Comparison of ENCODE assay signal across 20 cellular contexts in genomic region chr5:2432070-2432920, GRCh38.
DNase-seq lines count a peak whose midpoint lies in the region; ATAC-seq, FAIRE-seq and TF ChIP-seq lines count a peak whose summit lies in the region.
"Had no signal": no experiment of that assay in that cellular context is flagged by ENCODE, and none has a peak within 500 bp of the region (broad histone marks: within the 10 kb centered on the region; RNA-seq: fewer than 3 reads in every experiment).

No MANE protein-coding gene starts in this region.

- intact Hi-C loops in IMR-90 (cut with micrococcal nuclease), result no loop called here
- intact Hi-C loops in K562 (cut with micrococcal nuclease), result no loop called here

- peak overlapping the region; percentile 25 for H3K4me3 Mint-ChIP-seq in neural crest cell
- H3K4me3 Mint-ChIP-seq: CD4-positive, alpha-beta T cell; GM23338; H9 had no signal

- H3K9me3 Mint-ChIP-seq in neural crest cell, result peaks cover 5% of the 10 kb centered on the region

- FAIRE-seq in K562 (lab: Jason Lieb, UNC), result no peak
- FAIRE-seq: A204.1, D721Med, G401.6, GM12891, GM19239, HTR-8/SVneo had no signal

- H2AFZ ChIP-seq in IMR-90 (replicated peaks; ENCODE audit: low read length, poor library complexity) (no peak overlapping the region), K562 (ENCODE audit: low read depth, low read length) (no peak overlapping the region)
- H2AFZ ChIP-seq: GM23338 had no signal

- peaks cover 4% of the 10 kb centered on the region for H3K36me3 Mint-ChIP-seq in neural crest cell (ENCODE audit: low read depth)

- no peaks in the 10 kb centered on the region for H3K4me1 ChIP-seq in IMR-90 (ENCODE audit: control insufficient read depth, insufficient read depth, low read length)
- H3K4me1 ChIP-seq in K562 (replicated peaks in 1 of 2; ENCODE audit: control insufficient read depth in 2 of 2, insufficient read depth in 2 of 2, low read length in 2 of 2), result no peaks in the 10 kb centered on the region
- no peaks in the 10 kb centered on the region for H3K4me1 ChIP-seq in foreskin keratinocyte
- H3K4me1 ChIP-seq: Caco-2 had no signal

- TF ChIP-seq RAD21 in IMR-90 (IDR thresholded peaks at IDR 0.05; ENCODE audit: low read length) (no peak), K562 (CRISPR knock-in tag; conservative IDR thresholded peaks at IDR 0.05 in 1 of 2, IDR thresholded peaks at IDR 0.05 in 1 of 2) (no peak)

- no peak overlapping the region for H2BK5ac ChIP-seq in IMR-90 (ENCODE audit: low read depth, low read length, poor library complexity, severe bottlenecking)

- TF ChIP-seq POLR2A in IMR-90 (IDR thresholded peaks at IDR 0.05; ENCODE audit: low read depth, low read length) (no peak), K562 (conservative IDR thresholded peaks at IDR 0.05) (no peak)

- H3K27ac ChIP-seq in IMR-90 (ENCODE audit: insufficient read depth, low read length), result no peak overlapping the region
- H3K27ac ChIP-seq in K562 (ENCODE audit: extremely low read depth, low read depth, low read length), result no peak overlapping the region
- no peak overlapping the region for H3K27ac ChIP-seq in foreskin keratinocyte
- H3K27ac ChIP-seq: C4-2B, KMS-11 had no signal

- H3K23ac ChIP-seq in IMR-90 (ENCODE audit: low read depth, low read length), result no peak overlapping the region

- H3K14ac ChIP-seq in IMR-90 (replicated peaks; ENCODE audit: low read depth, low read length), result no peak overlapping the region

- 22% methylated on average over 3 of the region's 14 CpGs; no CpG with 5 or more reads in 1 of the 2 experiments for WGBS in IMR-90 (ENCODE audit: extremely low coverage in 2 of 2, insufficient read length in 1 of 2), 2 experiments
- WGBS in K562 (ENCODE audit: insufficient coverage, low coverage, missing lambda C conversion rate), result 2% methylated on average over 14 of the region's 14 CpGs

- CTCF ChIA-PET in IMR-90 (lab: Yijun Ruan, JAX) (no interaction called here), K562 (lab: Yijun Ruan, JAX; ENCODE audit: low intra/inter-chr PET ratio) (no interaction called here)

- dilution Hi-C loops in IMR-90 (cut with HindIII; ENCODE audit: low sequenced_read_pairs, unreplicated experiment), result no loop called here

- H4K5ac ChIP-seq in IMR-90 (ENCODE audit: low read depth, low read length), result no peak overlapping the region

- in situ Hi-C loops in IMR-90 (cut with MboI; ENCODE audit: low sequenced_read_pairs), result no loop called here
- in situ Hi-C loops in K562 (cut with MboI), result no loop called here

- H2BK15ac ChIP-seq in IMR-90 (ENCODE audit: low read depth, low read length), result no peak overlapping the region

- DNase-seq in IMR-90 (no peak), K562 (ENCODE audit: extremely low read depth in 1 of 4, low spot score in 3 of 4) (no peak), neural crest cell (ENCODE audit: low read depth, low spot score) (peak; percentile 14), NCI-H187 treated with DMSO at 0.1 percent for 48 hours (lab: John Stamatoyannopoulos, UW) (no peak), foreskin keratinocyte (no peak)
- DNase-seq: AML-193; Caco-2; CD4-positive, alpha-beta T cell; H9 had no signal

- H2BK20ac ChIP-seq in IMR-90 (ENCODE audit: low read depth, low read length), result no peak overlapping the region

- H3K79me1 ChIP-seq in IMR-90 (ENCODE audit: low read depth in 1 of 2, low read length in 2 of 2), result no peaks in the 10 kb centered on the region

- H4K8ac ChIP-seq in IMR-90 (ENCODE audit: low read depth in 2 of 2, low read length in 2 of 2), result no peak overlapping the region

- no peak overlapping the region for H2BK120ac ChIP-seq in IMR-90 (ENCODE audit: low read depth, low read length)

- POLR2A ChIA-PET in IMR-90 (lab: Charles Lee; ENCODE audit: unreplicated experiment) (no interaction called here), K562 (lab: Yijun Ruan, JAX) (no interaction called here)

- peaks cover 85% of the 10 kb centered on the region for H3K27me3 Mint-ChIP-seq in neural crest cell (ENCODE audit: low read depth)

- no peak for TF ChIP-seq EP300 in K562 (IDR thresholded peaks at IDR 0.05; ENCODE audit: low read length)

- no peaks in the 10 kb centered on the region for H3K36me3 ChIP-seq in IMR-90 (ENCODE audit: control insufficient read depth, insufficient read depth, low read length)
- no peaks in the 10 kb centered on the region for H3K36me3 ChIP-seq in K562 (ENCODE audit: control insufficient read depth, insufficient read depth, low read length)

- no peak for TF ChIP-seq CTCF in IMR-90 (conservative IDR thresholded peaks at IDR 0.05; ENCODE audit: low read depth, low read length)
- no peak for TF ChIP-seq CTCF in K562 (IDR thresholded peaks at IDR 0.05 in 2 of 3, conservative IDR thresholded peaks at IDR 0.05 in 1 of 3; ENCODE audit: insufficient read depth in 2 of 3, low read depth in 1 of 3, low read length in 3 of 3)
- TF ChIP-seq CTCF in neural crest cell (conservative IDR thresholded peaks at IDR 0.05), result no peak
- no peak for TF ChIP-seq CTCF in foreskin keratinocyte (conservative IDR thresholded peaks at IDR 0.05)

- no peak overlapping the region for H3K56ac ChIP-seq in IMR-90 (ENCODE audit: extremely low read depth, insufficient read depth, low read length)

- H2AK5ac ChIP-seq in IMR-90 (ENCODE audit: low read depth, low read length), result no peak overlapping the region

- no peak overlapping the region for H3K27ac Mint-ChIP-seq in neural crest cell (ENCODE audit: unreplicated experiment)
- H3K27ac Mint-ChIP-seq: CD4-positive, alpha-beta T cell; GM23338 had no signal

- H3K9ac ChIP-seq in IMR-90 (ENCODE audit: low read depth, low read length) (no peak overlapping the region), K562 (ENCODE audit: insufficient read depth in 1 of 2, low read depth in 2 of 2, low read length in 2 of 2) (no peak overlapping the region)
- H3K9ac ChIP-seq: KMS-11 had no signal

- no peak overlapping the region for H3K4me3 ChIP-seq in IMR-90 (ENCODE audit: insufficient read depth, low read depth, low read length)
- H3K4me3 ChIP-seq in K562, result no peak overlapping the region
- H3K4me3 ChIP-seq: GM23338 had no signal

- no peak overlapping the region for H3K4ac ChIP-seq in IMR-90 (ENCODE audit: low read depth, low read length)

- H3K79me2 ChIP-seq in K562 (ENCODE audit: control insufficient read depth, insufficient read depth, low read length), result no peaks in the 10 kb centered on the region

- no peak overlapping the region for H4K91ac ChIP-seq in IMR-90 (ENCODE audit: insufficient read depth, low read depth, low read length)

- H3K4me2 ChIP-seq in IMR-90 (ENCODE audit: low read depth, low read length) (no peak overlapping the region), K562 (ENCODE audit: insufficient read depth, low read length) (no peak overlapping the region)
- H3K4me2 ChIP-seq: GM23338, KMS-11 had no signal

- H3K27me3 ChIP-seq in IMR-90 (ENCODE audit: control insufficient read depth, insufficient read depth, low read length), result no peaks in the 10 kb centered on the region
- no peaks in the 10 kb centered on the region; a peak in 1 of 5 replicates for H3K27me3 ChIP-seq in K562 (ENCODE audit: control insufficient read depth in 2 of 2, insufficient read depth in 2 of 2, low read length in 2 of 2)
- no peaks in the 10 kb centered on the region for H3K27me3 ChIP-seq in foreskin keratinocyte

- ATAC-seq in IMR-90 (ENCODE audit: low read depth), result no peak
- no peak for ATAC-seq in K562
- no peak for ATAC-seq in GM19351 (IDR thresholded peaks at IDR 0.05; ENCODE audit: unreplicated experiment)
- no peak for ATAC-seq in HG02588 (IDR thresholded peaks at IDR 0.05; ENCODE audit: unreplicated experiment)
- no peak for ATAC-seq in foreskin keratinocyte
- ATAC-seq: GM23338 had no signal

- H3K9me3 ChIP-seq in IMR-90 (ENCODE audit: control insufficient read depth, insufficient read depth, low read length) (peaks cover 22% of the 10 kb centered on the region), K562 (replicated peaks; ENCODE audit: control insufficient read depth, insufficient read depth, low read depth, low read length) (no peaks in the 10 kb centered on the region)
- H3K9me3 ChIP-seq: Caco-2 had no signal

- BruUV-seq in IMR-90 (replicated peaks; lab: Mats Ljungman, UMichigan) (no TSS peak), K562 (replicated peaks; lab: Mats Ljungman, UMichigan) (no TSS peak)

- H4K20me1 ChIP-seq in IMR-90 (ENCODE audit: insufficient read depth, low read length) (no peaks in the 10 kb centered on the region), K562 (replicated peaks; ENCODE audit: control insufficient read depth, insufficient read depth, low read length) (no peaks in the 10 kb centered on the region)

- no peak overlapping the region for H2AK9ac ChIP-seq in IMR-90 (replicated peaks; ENCODE audit: low read depth, low read length, poor library complexity)

- no peak overlapping the region for H3K18ac ChIP-seq in IMR-90 (ENCODE audit: low read depth, low read length)

- H3K9me1 ChIP-seq in IMR-90 (ENCODE audit: insufficient read depth, low read length), result no peaks in the 10 kb centered on the region
- no peaks in the 10 kb centered on the region for H3K9me1 ChIP-seq in K562 (ENCODE audit: control insufficient read depth, insufficient read depth, low read length)

- H3K4me1 Mint-ChIP-seq in neural crest cell, result peaks cover 33% of the 10 kb centered on the region

TF ChIP-seq in IMR-90, 13 proteins besides CTCF, POLR2A, EP300 and RAD21:
- peak; percentile 38; the same call in 1 of the 2 replicates for TF ChIP-seq MAFK (IDR thresholded peaks at IDR 0.05; ENCODE audit: low read depth, low read length)
- no peak for TF ChIP-seq CEBPB (IDR thresholded peaks at IDR 0.05; ENCODE audit: low read depth, low read length)
TF ChIP-seq in IMR-90: peak in this region for 1.

TF ChIP-seq in K562, 482 proteins besides CTCF, POLR2A, EP300 and RAD21:
- TF ChIP-seq MAFG (tag; conservative IDR thresholded peaks at IDR 0.05) (peak; percentile 34; the same call in 1 of the 2 replicates), DLX4 (CRISPR knock-in tag; IDR thresholded peaks at IDR 0.05) (no peak), NFATC3 (IDR thresholded peaks at IDR 0.05) (no peak), FOXJ2 (tag; IDR thresholded peaks at IDR 0.05) (no peak), MAFF (IDR thresholded peaks at IDR 0.05; ENCODE audit: low read length) (peak; percentile 28; the same call in 1 of the 2 replicates), ZNF316 (IDR thresholded peaks at IDR 0.05) (peak; percentile 49; the same call in 1 of the 2 replicates)
TF ChIP-seq in K562: peak in this region for 3.
